24 cellular contexts compared by ENCODE assay signal in the genomic region with DNA sequence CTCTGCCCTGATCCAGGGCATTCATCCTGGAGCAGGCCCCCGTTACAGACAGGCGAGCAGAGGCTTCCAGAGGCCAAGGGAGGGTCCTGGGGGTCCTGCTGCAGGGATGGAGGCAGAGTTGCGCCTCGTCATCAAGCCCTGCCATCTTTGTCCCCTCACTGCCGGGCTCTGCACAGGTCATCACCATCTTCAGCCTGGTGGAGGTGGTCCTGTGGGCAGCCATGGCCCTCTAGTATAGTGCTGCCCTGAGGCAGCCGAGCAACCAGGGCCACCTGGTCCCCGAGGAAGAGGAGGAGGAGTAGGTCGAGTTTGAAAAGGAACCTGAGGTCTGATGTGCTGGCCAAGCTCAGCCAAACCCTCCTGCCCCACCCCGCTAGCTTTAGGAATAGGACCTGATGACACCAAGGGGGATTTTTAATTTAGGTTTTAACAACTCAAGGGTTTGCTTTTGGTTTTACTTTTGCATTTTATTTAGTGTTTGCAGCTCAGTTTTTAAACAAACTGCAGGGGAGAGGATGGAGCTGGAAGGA. TPM values are rescaled to one million over a fixed set of nuclear protein-coding genes. Genes with fewer than 3 reads are reported as not detected.
DNase-seq lines count a peak whose midpoint lies in the region; ATAC-seq and TF ChIP-seq lines count a peak whose summit lies in the region.
"Had no signal": no experiment of that assay in that cellular context is flagged by ENCODE, and none has a peak within 500 bp of the region (broad histone marks: within the 10 kb centered on the region; RNA-seq: fewer than 3 reads in every experiment).

No MANE protein-coding gene starts in this region.

- H3K79me2 ChIP-seq in osteoblast (ENCODE audit: insufficient read depth, low read length), result no peaks in the 10 kb centered on the region

- DNase-seq in AG20443 (ENCODE audit: low spot score) (peak; percentile 8), Peyer's patch (peak in 1 of 3 donors; percentile 47), right lobe of liver (peak in 1 of 3 donors; percentile 47), osteoblast (ENCODE audit: insufficient read length, low spot score, missing footprints) (peak; percentile 52), kidney tubule cell (ENCODE audit: low spot score) (no peak)
- DNase-seq: Caco-2; CD8-positive, alpha-beta T cell; EL; GDM1; GOT3; MM.1S; NCI-H2029; NCI-H446 treated with DMSO at 0.1 percent for 48 hours; SHP77 treated with DMSO at 0.1 percent for 48 hours; SW 1271 had no signal

- H2AFZ ChIP-seq in osteoblast (ENCODE audit: low read length), result no peak overlapping the region

- intact Hi-C loops in right lobe of liver (cut with DNase I), result no loop called here

- peaks cover 0 to 9% (median 4%) of the 10 kb centered on the region in 4 donors for H3K4me1 ChIP-seq in Peyer's patch
- peaks cover 0 to 29% (median 12%) of the 10 kb centered on the region in 4 donors for H3K4me1 ChIP-seq in right lobe of liver
- no peaks in the 10 kb centered on the region for H3K4me1 ChIP-seq in osteoblast (ENCODE audit: insufficient read depth, low read length)

- no peaks in the 10 kb centered on the region for H3K36me3 ChIP-seq in Peyer's patch
- H3K36me3 ChIP-seq in right lobe of liver, result no peaks in the 10 kb centered on the region
- no peaks in the 10 kb centered on the region for H3K36me3 ChIP-seq in osteoblast (ENCODE audit: insufficient read depth, low read length)

- no peaks in the 10 kb centered on the region for H4K20me1 ChIP-seq in osteoblast (ENCODE audit: insufficient read depth, low read length)

- ATAC-seq in right lobe of liver, result no peak
- no peak for ATAC-seq in HG03571 (IDR thresholded peaks at IDR 0.05; ENCODE audit: unreplicated experiment)
- ATAC-seq in HG03097 (IDR thresholded peaks at IDR 0.05; ENCODE audit: low FRiP score, unreplicated experiment), result no peak
- no peak for ATAC-seq in GM18909 (IDR thresholded peaks at IDR 0.05; ENCODE audit: poor library complexity, unreplicated experiment)
- ATAC-seq: CD8-positive, alpha-beta T cell had no signal

- WGBS in right lobe of liver (ENCODE audit: insufficient coverage, low coverage, low lambda C conversion rate, missing lambda C conversion rate), result 100% methylated on average over 1 of the region's 9 CpGs

- H3K4me3 ChIP-seq in Peyer's patch (no peak overlapping the region), right lobe of liver (no peak overlapping the region), osteoblast (ENCODE audit: insufficient read depth, low read length) (no peak overlapping the region)
- H3K4me3 ChIP-seq: A549, GM12878 had no signal

- TF ChIP-seq POLR2A in Peyer's patch (IDR thresholded peaks at IDR 0.05) (no peak), right lobe of liver (IDR thresholded peaks at IDR 0.05) (no peak)

- no peaks in the 10 kb centered on the region for H3K9me3 ChIP-seq in Peyer's patch
- H3K9me3 ChIP-seq in right lobe of liver, result no peaks in the 10 kb centered on the region
- no peaks in the 10 kb centered on the region for H3K9me3 ChIP-seq in osteoblast (ENCODE audit: low read depth, low read length)
- H3K9me3 ChIP-seq: A549, Caco-2 had no signal

- H3K4me2 ChIP-seq in osteoblast (ENCODE audit: insufficient read depth, low read length), result no peak overlapping the region
- H3K4me2 ChIP-seq: A549, KMS-11 had no signal

- H3K27me3 ChIP-seq in Peyer's patch, result no peaks in the 10 kb centered on the region
- no peaks in the 10 kb centered on the region for H3K27me3 ChIP-seq in right lobe of liver
- H3K27me3 ChIP-seq in osteoblast (ENCODE audit: insufficient read depth, low read length), result no peaks in the 10 kb centered on the region

- TF ChIP-seq CTCF in Peyer's patch (IDR thresholded peaks at IDR 0.05) (no peak), right lobe of liver (IDR thresholded peaks at IDR 0.05) (no peak), osteoblast (IDR thresholded peaks at IDR 0.05; ENCODE audit: extremely low read depth, low read depth, low read length) (no peak)

- peak overlapping the region in 3 of 4 donors; percentile 36 to 94 (median 84) for H3K27ac ChIP-seq in Peyer's patch
- peak overlapping the region; percentile 86 to 100 (median 99) for H3K27ac ChIP-seq in right lobe of liver
- no peak overlapping the region for H3K27ac ChIP-seq in osteoblast (ENCODE audit: low read depth, low read length)
- H3K27ac ChIP-seq: A549, C4-2B, KMS-11 had no signal

RNA-seq across cellular contexts. Expression of a gene that starts 8.8 kb away (rescaled TPM):
- total RNA-seq in Peyer's patch, result 100 to 1,000 TPM in 3 of 4 donors, 10 to 100 TPM in 1; 22.3 to 473 (median 350) TPM
- total RNA-seq in right lobe of liver, result under 1 TPM in 2 of 6 experiments, not detected in 4; 0.19 to 0.25 TPM
- total RNA-seq in osteoblast, result not detected in 2 replicates
- total RNA-seq: B cell; CD8-positive, alpha-beta T cell; GM12878; OCI-LY7 had no signal

RNA-seq across cellular contexts. Expression of a gene that starts 40.5 kb away (rescaled TPM):
- not detected for total RNA-seq in Peyer's patch
- 1 to 10 TPM in 1 of 6 experiments, under 1 TPM in 3, not detected in 2; 0.22 to 1.3 (median 0.83) TPM for total RNA-seq in right lobe of liver
- not detected in 2 replicates for total RNA-seq in osteoblast
- total RNA-seq: CD8-positive, alpha-beta T cell; GM12878; OCI-LY7 had no signal

RNA-seq across cellular contexts. Expression of a gene that starts 40.5 kb away (rescaled TPM):
- total RNA-seq in Peyer's patch (not detected), right lobe of liver (not detected), osteoblast (not detected in 2 replicates)
- total RNA-seq: B cell; CD8-positive, alpha-beta T cell; GM12878; OCI-LY7 had no signal

Comparison
In these comparisons a context has a peak if more than half of its experiments do, and no peak if none do; other contexts are left out.
1. RNA of a gene that starts 8.8 kb away (total RNA-seq): 22.3 to 473 TPM in Peyer's patch; 0.19 to 0.25 TPM in right lobe of liver and not detected in osteoblast; every median in the first group is over 10 times any median in the second.